Comparison of ENCODE assay signal across 8 cellular contexts in genomic region chr12:72271401-72271740, GRCh38.
A peak's percentile ranks its signal among the peaks of the same experiment; 100 is the strongest.
DNase-seq lines count a peak whose midpoint lies in the region; ATAC-seq lines count a peak whose summit lies in the region.

No MANE protein-coding gene starts in this region.

- H3K27me3 ChIP-seq in duodenal mucosa (ENCODE audit: control insufficient read depth in 1 of 2, insufficient read depth in 2 of 2, low read length in 2 of 2) = peaks cover 41 to 44% of the 10 kb centered on the region in 2 donors

- H3K27ac ChIP-seq in duodenal mucosa (ENCODE audit: low read depth, low read length) = no peak overlapping the region

- no peak overlapping the region for H3K9ac ChIP-seq in duodenal mucosa (ENCODE audit: low read depth in 1 of 2, low read length in 2 of 2)

- H3K27ac Mint-ChIP-seq in memory B cell = no peak overlapping the region

- H3K4me1 Mint-ChIP-seq in memory B cell = no peaks in the 10 kb centered on the region

- H3K4me1 ChIP-seq in duodenal mucosa (ENCODE audit: control insufficient read depth in 1 of 2, insufficient read depth in 2 of 2, low read length in 2 of 2) = peaks cover 4 to 17% of the 10 kb centered on the region in 2 donors

- peak overlapping the region; percentile 68 to 71 for H3K4me3 ChIP-seq in duodenal mucosa (ENCODE audit: low read depth in 1 of 2, low read length in 2 of 2)

- no peak for ATAC-seq in memory B cell (ENCODE audit: low read depth)
- ATAC-seq in GM18868 (IDR thresholded peaks at IDR 0.05; ENCODE audit: unreplicated experiment) = no peak
- no peak for ATAC-seq in GM21526 (IDR thresholded peaks at IDR 0.05; ENCODE audit: low FRiP score, unreplicated experiment)

- no peaks in the 10 kb centered on the region for H3K9me3 ChIP-seq in duodenal mucosa (ENCODE audit: control insufficient read depth in 1 of 2, low read length in 2 of 2)

- no peaks in the 10 kb centered on the region for H3K36me3 Mint-ChIP-seq in memory B cell

- DNase-seq in D341Med (ENCODE audit: low spot score) (peak; percentile 85), NCI-H2227 treated with DMSO at 0.1 percent for 48 hours (lab: John Stamatoyannopoulos, UW) (peak; percentile 83), memory B cell (ENCODE audit: low spot score in 2 of 2) (no peak)
- no peak for DNase-seq in activated effector memory CD4-positive, alpha-beta T cell treated with Interleukin-2 at 50 U/mL for 16 hours
- no peak for DNase-seq in NK-92 treated with Interleukin-12 subunit alpha and Interleukin-12 subunit beta, amount 100 ng/mL, for 24 hours (lab: John Stamatoyannopoulos, UW)

- peak overlapping the region; percentile 28 for H3K4me3 Mint-ChIP-seq in memory B cell

- H3K9me3 Mint-ChIP-seq in memory B cell = no peaks in the 10 kb centered on the region

- no peaks in the 10 kb centered on the region for H3K36me3 ChIP-seq in duodenal mucosa (ENCODE audit: control insufficient read depth in 1 of 2, insufficient read depth in 2 of 2, low read length in 2 of 2)

- H3K27me3 Mint-ChIP-seq in memory B cell = peaks cover 12% of the 10 kb centered on the region

Comparison
In these comparisons a context has a peak if more than half of its experiments do, and no peak if none do; other contexts are left out.
1. DNase-seq: peak in D341Med (single experiment) and NCI-H2227 treated with DMSO at 0.1 percent for 48 hours (single experiment); none in memory B cell (0 of 2), activated effector memory CD4-positive, alpha-beta T cell treated with Interleukin-2 at 50 U/mL for 16 hours (single experiment) and NK-92 treated with Interleukin-12 subunit alpha and Interleukin-12 subunit beta, amount 100 ng/mL, for 24 hours (single experiment).